1 cellular context compared by ENCODE assay signal in genomic region chr1:156126043-156126700, GRCh38.
TF ChIP-seq lines count a peak whose summit lies in the region.

No MANE protein-coding gene starts in this region.

TF ChIP-seq in SK-N-SH, 30 proteins besides CTCF, POLR2A, EP300 and RAD21 (continued from another document):
- TF ChIP-seq REST (IDR thresholded peaks at IDR 0.05; ENCODE audit: low read depth, low read length) (no peak), USF2 (IDR thresholded peaks at IDR 0.05; ENCODE audit: borderline replicate concordance, low read depth, low read length) (no peak), FOXM1 (IDR thresholded peaks at IDR 0.05; ENCODE audit: low read depth) (peak; percentile 44; the same call in 1 of the 2 replicates), GABPA (IDR thresholded peaks at IDR 0.05; ENCODE audit: low read depth) (no peak; the same call in 1 of the 2 replicates), MEF2A (IDR thresholded peaks at IDR 0.05; ENCODE audit: borderline replicate concordance, low read depth) (peak; percentile 96), SIN3A (IDR thresholded peaks at IDR 0.05; ENCODE audit: borderline replicate concordance, low read depth, low read length) (no peak; the same call in 1 of the 2 replicates), SMC3 (IDR thresholded peaks at IDR 0.05; ENCODE audit: low read depth, low read length) (no peak), ZBTB33 (IDR thresholded peaks at IDR 0.05; ENCODE audit: borderline replicate concordance, low read depth) (peak; percentile 31; the same call in 1 of the 2 replicates)
- TF ChIP-seq, protein P1, sequence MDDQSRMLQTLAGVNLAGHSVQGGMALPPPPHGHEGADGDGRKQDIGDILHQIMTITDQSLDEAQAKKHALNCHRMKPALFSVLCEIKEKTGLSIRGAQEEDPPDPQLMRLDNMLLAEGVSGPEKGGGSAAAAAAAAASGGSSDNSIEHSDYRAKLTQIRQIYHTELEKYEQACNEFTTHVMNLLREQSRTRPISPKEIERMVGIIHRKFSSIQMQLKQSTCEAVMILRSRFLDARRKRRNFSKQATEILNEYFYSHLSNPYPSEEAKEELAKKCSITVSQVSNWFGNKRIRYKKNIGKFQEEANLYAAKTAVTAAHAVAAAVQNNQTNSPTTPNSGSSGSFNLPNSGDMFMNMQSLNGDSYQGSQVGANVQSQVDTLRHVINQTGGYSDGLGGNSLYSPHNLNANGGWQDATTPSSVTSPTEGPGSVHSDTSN (IDR thresholded peaks at IDR 0.05): peak; percentile 45; the same call in 1 of the 2 replicates
